In the genomic region with DNA sequence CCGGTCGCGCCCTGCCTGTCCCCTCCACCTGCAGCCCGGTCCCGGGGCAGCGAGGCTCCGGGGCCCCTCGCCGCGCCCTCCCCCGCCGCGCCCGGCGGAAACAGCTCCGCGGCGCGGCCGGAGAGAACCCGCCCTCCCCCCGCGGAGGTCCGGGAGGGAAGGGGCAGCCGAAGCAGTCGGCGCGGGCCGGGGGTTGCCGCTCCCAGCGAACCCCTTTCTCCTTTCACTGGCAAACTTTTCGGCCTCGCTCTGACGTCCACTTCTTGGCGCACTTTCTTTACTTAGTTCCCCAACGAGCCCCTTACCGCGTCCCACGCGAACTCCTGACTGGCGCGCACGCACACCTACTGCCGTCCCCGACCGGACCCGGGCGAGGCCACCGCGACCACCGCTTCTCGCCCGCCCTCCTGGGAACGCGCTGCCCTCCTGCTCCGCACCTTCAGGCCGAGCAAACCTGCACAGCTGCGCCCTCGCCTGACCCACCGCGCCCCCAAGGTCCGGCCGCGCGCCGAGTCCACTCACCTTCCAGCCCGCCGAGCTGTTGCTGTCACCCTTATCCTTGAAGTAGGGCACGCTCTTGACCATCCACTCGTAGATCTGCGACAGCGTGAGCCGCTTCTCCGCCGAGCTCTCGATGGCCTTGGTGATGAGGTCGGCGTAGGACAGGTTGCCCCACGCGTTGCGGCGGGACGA, we compare ENCODE assay signal across 8 cellular contexts.
DNase-seq lines count a peak whose midpoint lies in the region; ATAC-seq lines count a peak whose summit lies in the region.

No MANE protein-coding gene starts in this region.

- H3K9me3 ChIP-seq in endocrine pancreas (ENCODE audit: control insufficient read depth, low read length) (no peaks in the 10 kb centered on the region), stomach smooth muscle (ENCODE audit: control insufficient read depth in 2 of 2, low read length in 2 of 2) (no peaks in the 10 kb centered on the region)

- no peaks in the 10 kb centered on the region for H3K27me3 ChIP-seq in endocrine pancreas (ENCODE audit: control insufficient read depth, insufficient read depth, low read length)
- H3K27me3 ChIP-seq in stomach smooth muscle (ENCODE audit: control insufficient read depth in 1 of 2, insufficient read depth in 2 of 2, low read length in 2 of 2) = no peaks in the 10 kb centered on the region

- peak overlapping the region; percentile 86 for H3K27ac ChIP-seq in stomach smooth muscle (ENCODE audit: low read length)

- DNase-seq in NCI-H2171 treated with DMSO at 0.1 percent for 48 hours (lab: John Stamatoyannopoulos, UW) (peak; percentile 8), NCI-H2171 (lab: John Stamatoyannopoulos, UW) (no peak), midbrain (lab: John Stamatoyannopoulos, UW) (peak; percentile 48), NCI-H1105 (lab: John Stamatoyannopoulos, UW) (no peak)
- peak; percentile 48 for DNase-seq in activated CD4-positive, alpha-beta T cell treated with anti-CD3 and anti-CD28 coated beads for 48 hours

- H3K4me1 ChIP-seq in endocrine pancreas (ENCODE audit: control insufficient read depth, insufficient read depth, low read length) (peaks cover 16% of the 10 kb centered on the region), stomach smooth muscle (ENCODE audit: control insufficient read depth, insufficient read depth, low read length) (peaks cover 28% of the 10 kb centered on the region)

- peak; percentile 5 for ATAC-seq in HG03460 (IDR thresholded peaks at IDR 0.05; ENCODE audit: unreplicated experiment)

- H3K36me3 ChIP-seq in endocrine pancreas (ENCODE audit: control insufficient read depth, insufficient read depth, low read length) = no peaks in the 10 kb centered on the region
- no peaks in the 10 kb centered on the region for H3K36me3 ChIP-seq in stomach smooth muscle (ENCODE audit: control insufficient read depth in 2 of 2, insufficient read depth in 2 of 2, low read length in 2 of 2)

- no peak overlapping the region for H3K4me3 ChIP-seq in endocrine pancreas (ENCODE audit: control insufficient read depth, insufficient read depth, low read length)
- peak overlapping the region; percentile 91 to 95 for H3K4me3 ChIP-seq in stomach smooth muscle (ENCODE audit: low read length in 2 of 2)

- H3K9ac ChIP-seq in endocrine pancreas (ENCODE audit: control insufficient read depth, insufficient read depth, low read length) (peak overlapping the region; percentile 69), stomach smooth muscle (ENCODE audit: low read length in 2 of 2) (peak overlapping the region; percentile 75 to 82)

Comparison
In these comparisons a context has a peak if more than half of its experiments do, and no peak if none do; other contexts are left out.
1. DNase-seq: peak in NCI-H2171 treated with DMSO at 0.1 percent for 48 hours (single experiment), activated CD4-positive, alpha-beta T cell treated with anti-CD3 and anti-CD28 coated beads for 48 hours (single experiment) and midbrain (single experiment); none in NCI-H2171 (single experiment) and NCI-H1105 (single experiment).